Comparison of ENCODE assay signal across 1 cellular context in the genomic region with DNA sequence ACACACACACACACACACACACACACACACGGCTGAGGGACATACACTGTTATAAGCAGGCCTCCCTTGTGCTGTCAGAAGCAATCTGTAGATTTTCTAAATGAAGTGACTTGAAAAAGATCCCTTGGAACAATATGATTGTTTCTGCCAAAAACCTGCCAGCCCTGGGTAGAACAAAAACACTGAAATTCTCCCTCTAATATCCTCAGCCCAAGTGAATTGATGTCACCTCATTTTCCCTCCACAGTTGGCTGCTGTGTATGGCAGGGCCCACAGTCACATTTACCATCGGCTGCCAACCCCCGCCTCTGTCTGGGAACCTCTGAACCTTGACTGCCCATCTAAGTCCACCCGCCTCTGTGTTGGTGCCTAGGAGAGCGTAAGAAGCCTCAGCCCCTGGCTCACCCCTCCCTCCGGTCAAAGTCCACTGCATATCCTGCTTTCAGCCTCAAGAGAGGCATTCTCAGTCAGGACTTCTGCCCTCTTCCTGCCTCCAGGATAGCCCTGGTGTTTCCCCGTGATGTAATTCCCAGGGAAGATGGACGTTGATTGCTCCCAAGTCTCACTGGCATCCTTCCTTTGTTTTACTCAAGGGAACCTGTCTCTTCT.
TF ChIP-seq lines count a peak whose summit lies in the region.

No MANE protein-coding gene starts in this region.

TF ChIP-seq in H1, 55 proteins besides CTCF, POLR2A, EP300 and RAD21 (continued from another document):
- TF ChIP-seq SP1 (IDR thresholded peaks at IDR 0.05; ENCODE audit: low read depth, low read length): no peak
- no peak for TF ChIP-seq TBP (IDR thresholded peaks at IDR 0.05; ENCODE audit: low read depth, low read length)
- TF ChIP-seq PHF8 (conservative IDR thresholded peaks at IDR 0.05; ENCODE audit: low read depth, low read length): no peak
- no peak for TF ChIP-seq EGR1 (IDR thresholded peaks at IDR 0.05; ENCODE audit: borderline replicate concordance, low read depth, low read length)
- no peak for TF ChIP-seq POU5F1 (IDR thresholded peaks at IDR 0.05; ENCODE audit: low read depth, low read length)
- TF ChIP-seq KDM5A (IDR thresholded peaks at IDR 0.05; ENCODE audit: low read length): no peak
- no peak for TF ChIP-seq FOSL1 (IDR thresholded peaks at IDR 0.05; ENCODE audit: insufficient read depth, low read depth, low read length)
- no peak for TF ChIP-seq GTF2F1 (IDR thresholded peaks at IDR 0.05; ENCODE audit: borderline replicate concordance, low read depth, low read length)
- no peak for TF ChIP-seq KDM1A (IDR thresholded peaks at IDR 0.05; ENCODE audit: borderline replicate concordance, low read length)
TF ChIP-seq in H1: peak in this region for 0.
